Comparison of ENCODE assay signal across 8 cellular contexts in genomic region chr3:8629151-8630021, GRCh38. TPM values are rescaled to one million over a fixed set of nuclear protein-coding genes. Genes with fewer than 3 reads are reported as not detected.
DNase-seq lines count a peak whose midpoint lies in the region; ATAC-seq and TF ChIP-seq lines count a peak whose summit lies in the region.

No MANE protein-coding gene starts in this region.

- no peaks in the 10 kb centered on the region for H3K4me1 ChIP-seq in MM.1S (ENCODE audit: low read length)

- no peaks in the 10 kb centered on the region for H3K36me3 ChIP-seq in MM.1S (replicated peaks; ENCODE audit: insufficient read depth, low read length)

- no peak overlapping the region for H3K4me2 ChIP-seq in MM.1S (ENCODE audit: low read depth, low read length)

- H3K9me3 ChIP-seq in MM.1S (replicated peaks; ENCODE audit: insufficient read depth, low read length) = no peaks in the 10 kb centered on the region

- no peaks in the 10 kb centered on the region for H3K79me2 ChIP-seq in MM.1S (ENCODE audit: low read length)

- DNase-seq in cardiac septum (ENCODE audit: low spot score) = peak; percentile 76
- DNase-seq in left ventricle myocardium superior = no peak
- peak; percentile 6 to 36 for DNase-seq in activated CD4-positive, alpha-beta T cell treated with anti-CD3 and anti-CD28 coated beads, Interleukin-2, amount 50 U/mL, for 24 hours (ENCODE audit: low read depth in 1 of 2, low spot score in 1 of 2)
- DNase-seq in fibroblast of the conjunctiva (ENCODE audit: low read depth) = peak; percentile 50
- peak; percentile 2 to 39 for DNase-seq in stimulated activated CD4-positive, alpha-beta T cell treated with anti-CD3 and anti-CD28 coated beads, Interleukin-2, amount 100 ng/mL, for 48 hours
- no peak for DNase-seq in KG1 (lab: John Stamatoyannopoulos, UW)
- DNase-seq in MM.1S = no peak

- no peak overlapping the region for H3K9ac ChIP-seq in MM.1S (ENCODE audit: low read length)

- H3F3A ChIP-seq in MM.1S (ENCODE audit: insufficient read depth, low read length) = no peaks in the 10 kb centered on the region

- TF ChIP-seq CTCF in MM.1S (IDR thresholded peaks at IDR 0.05; ENCODE audit: low read length) = no peak

- intact Hi-C loops in cardiac septum (cut with DNase I) (no loop called here), left ventricle myocardium superior (cut with micrococcal nuclease) (no loop called here)

- H3K9me2 ChIP-seq in MM.1S (replicated peaks; ENCODE audit: insufficient read depth, low read length) = no peaks in the 10 kb centered on the region

- ATAC-seq in left ventricle myocardium superior (no peak), HG03571 (IDR thresholded peaks at IDR 0.05; ENCODE audit: unreplicated experiment) (peak; percentile 68)

- H3K27ac ChIP-seq in MM.1S (ENCODE audit: low read length) = no peak overlapping the region

- no peaks in the 10 kb centered on the region for H3K27me3 ChIP-seq in MM.1S (replicated peaks; ENCODE audit: insufficient read depth, low read length)

- H2AFZ ChIP-seq in MM.1S (ENCODE audit: low read length) = no peak overlapping the region

- H3K4me3 ChIP-seq in MM.1S (ENCODE audit: low read length) = no peak overlapping the region

- H4K20me1 ChIP-seq in MM.1S (ENCODE audit: insufficient read depth, low read length) = no peaks in the 10 kb centered on the region

RNA-seq across cellular contexts. Expression of gene SSUH2, which starts 15.2 kb away (rescaled TPM):
- total RNA-seq in cardiac septum (2.4 TPM), left ventricle myocardium superior (0.57 TPM)

Comparison
In these comparisons a context has a peak if more than half of its experiments do, and no peak if none do; other contexts are left out.
1. DNase-seq: peak in cardiac septum (single experiment), activated CD4-positive, alpha-beta T cell treated with anti-CD3 and anti-CD28 coated beads, Interleukin-2, amount 50 U/mL, for 24 hours (2 of 2), fibroblast of the conjunctiva (single experiment) and stimulated activated CD4-positive, alpha-beta T cell treated with anti-CD3 and anti-CD28 coated beads, Interleukin-2, amount 100 ng/mL, for 48 hours (2 of 2); none in left ventricle myocardium superior (single experiment), KG1 (single experiment) and MM.1S (single experiment).